Comparison of ENCODE assay signal across 1 cellular context in the genomic region with DNA sequence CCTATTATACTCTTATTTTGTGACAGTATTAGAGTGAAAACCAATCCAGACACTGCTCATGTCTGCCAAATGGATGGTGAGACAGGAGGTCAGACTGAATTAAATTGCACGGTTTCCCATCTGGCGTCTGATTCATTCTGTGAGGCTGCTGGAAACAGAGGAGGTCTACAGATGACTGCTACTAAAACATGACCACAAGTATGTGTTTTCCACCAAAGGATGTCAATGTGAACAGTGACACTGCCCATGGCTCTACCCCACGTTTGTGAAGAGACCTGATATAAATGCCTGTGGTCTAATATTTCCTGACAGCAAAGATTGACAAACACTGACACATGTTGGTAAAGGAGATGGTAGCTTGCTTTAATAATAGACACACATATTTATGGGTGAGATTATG.
TF ChIP-seq lines count a peak whose summit lies in the region.

No MANE protein-coding gene starts in this region.

TF ChIP-seq in IMR-90, 13 proteins besides CTCF, POLR2A, EP300 and RAD21:
- TF ChIP-seq, protein P1, sequence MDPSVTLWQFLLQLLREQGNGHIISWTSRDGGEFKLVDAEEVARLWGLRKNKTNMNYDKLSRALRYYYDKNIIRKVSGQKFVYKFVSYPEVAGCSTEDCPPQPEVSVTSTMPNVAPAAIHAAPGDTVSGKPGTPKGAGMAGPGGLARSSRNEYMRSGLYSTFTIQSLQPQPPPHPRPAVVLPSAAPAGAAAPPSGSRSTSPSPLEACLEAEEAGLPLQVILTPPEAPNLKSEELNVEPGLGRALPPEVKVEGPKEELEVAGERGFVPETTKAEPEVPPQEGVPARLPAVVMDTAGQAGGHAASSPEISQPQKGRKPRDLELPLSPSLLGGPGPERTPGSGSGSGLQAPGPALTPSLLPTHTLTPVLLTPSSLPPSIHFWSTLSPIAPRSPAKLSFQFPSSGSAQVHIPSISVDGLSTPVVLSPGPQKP (IDR thresholded peaks at IDR 0.05; ENCODE audit: borderline replicate concordance, low read depth, low read length), result no peak
- TF ChIP-seq CEBPB (IDR thresholded peaks at IDR 0.05; ENCODE audit: low read depth, low read length), result no peak
- TF ChIP-seq SMC3 (IDR thresholded peaks at IDR 0.05; ENCODE audit: low read depth, low read length), result no peak
- no peak for TF ChIP-seq MAZ (IDR thresholded peaks at IDR 0.05; ENCODE audit: borderline replicate concordance, low read depth, low read length)
- TF ChIP-seq BHLHE40 (IDR thresholded peaks at IDR 0.05; ENCODE audit: low read depth, low read length), result no peak
- TF ChIP-seq, protein P2, sequence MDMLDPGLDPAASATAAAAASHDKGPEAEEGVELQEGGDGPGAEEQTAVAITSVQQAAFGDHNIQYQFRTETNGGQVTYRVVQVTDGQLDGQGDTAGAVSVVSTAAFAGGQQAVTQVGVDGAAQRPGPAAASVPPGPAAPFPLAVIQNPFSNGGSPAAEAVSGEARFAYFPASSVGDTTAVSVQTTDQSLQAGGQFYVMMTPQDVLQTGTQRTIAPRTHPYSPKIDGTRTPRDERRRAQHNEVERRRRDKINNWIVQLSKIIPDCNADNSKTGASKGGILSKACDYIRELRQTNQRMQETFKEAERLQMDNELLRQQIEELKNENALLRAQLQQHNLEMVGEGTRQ (IDR thresholded peaks at IDR 0.05; ENCODE audit: low read depth, low read length), result no peak
- no peak for TF ChIP-seq FOS (IDR thresholded peaks at IDR 0.05; ENCODE audit: low read depth, low read length)
- no peak for TF ChIP-seq NFE2L2 (IDR thresholded peaks at IDR 0.05; ENCODE audit: low read depth, low read length)
- no peak for TF ChIP-seq MXI1 (IDR thresholded peaks at IDR 0.05; ENCODE audit: borderline replicate concordance, low read depth, low read length)
- no peak for TF ChIP-seq RCOR1 (IDR thresholded peaks at IDR 0.05; ENCODE audit: insufficient replicate concordance, low read length)
- TF ChIP-seq CHD1 (IDR thresholded peaks at IDR 0.05; ENCODE audit: low read depth, low read length), result no peak
- TF ChIP-seq RFX5 (IDR thresholded peaks at IDR 0.05; ENCODE audit: low read depth, low read length), result no peak
- no peak for TF ChIP-seq MAFK (IDR thresholded peaks at IDR 0.05; ENCODE audit: low read depth, low read length)
